In genomic region chr13:40233731-40234195, GRCh38 we compare ENCODE assay signal across 16 cellular contexts.
DNase-seq lines count a peak whose midpoint lies in the region; TF ChIP-seq lines count a peak whose summit lies in the region.
"Had no signal": no experiment of that assay in that cellular context is flagged by ENCODE, and none has a peak within 500 bp of the region (broad histone marks: within the 10 kb centered on the region; RNA-seq: fewer than 3 reads in every experiment).

No MANE protein-coding gene starts in this region.

- peak; percentile 81 for DNase-seq in LHCN-M2 (ENCODE audit: low read depth)
- peak in 6 of 7 donors; percentile 18 to 85 (median 42) for DNase-seq in adrenal gland
- peak; percentile 68 for DNase-seq in left ventricle myocardium inferior
- DNase-seq in skeletal muscle cell (ENCODE audit: low read depth) = peak; percentile 65
- no peak for DNase-seq in NCI-H748 (lab: John Stamatoyannopoulos, UW; ENCODE audit: unreplicated experiment)
- DNase-seq in NCI-H526 (lab: John Stamatoyannopoulos, UW) = no peak
- no peak for DNase-seq in activated CD4-positive, alpha-beta T cell treated with anti-CD3 and anti-CD28 coated beads, Interleukin-2, amount 50 U/mL, for 48 hours
- DNase-seq in GM20000 (ENCODE audit: low spot score) = no peak
- DNase-seq: activated CD4-positive, alpha-beta T cell treated with anti-CD3 and anti-CD28 coated beads for 4 hours; activated naive CD8-positive, alpha-beta T cell treated with anti-CD3 and anti-CD28 coated beads, Interleukin-2, amount 10 ng/mL, durations not matched to agents 7 days and 5 days; HFFc6; MG63; Peyer's patch; stimulated activated CD4-positive, alpha-beta T cell treated with anti-CD3 and anti-CD28 coated beads, Interleukin-12 subunit alpha, Interleukin-12 subunit beta, amount 100 ng/mL, for 4 hours had no signal

- no peak overlapping the region for H3K4me3 ChIP-seq in adrenal gland
- no peak overlapping the region for H3K4me3 ChIP-seq in left ventricle myocardium inferior
- H3K4me3 ChIP-seq in skeletal muscle cell (ENCODE audit: low read depth, low read length) = no peak overlapping the region
- H3K4me3 ChIP-seq: lung, MG63, Peyer's patch had no signal

- H3K27ac ChIP-seq in adrenal gland (peak overlapping the region in 1 of 5 donors; percentile 54), left ventricle myocardium inferior (replicated peaks) (peak overlapping the region; percentile 86)
- H3K27ac ChIP-seq: neutrophil, Peyer's patch had no signal

- peaks cover 10 to 22% of the 10 kb centered on the region in 2 donors for H3K4me1 ChIP-seq in adrenal gland (replicated peaks in 1 of 2)
- peaks cover 34% of the 10 kb centered on the region for H3K4me1 ChIP-seq in left ventricle myocardium inferior
- H3K4me1 ChIP-seq: Peyer's patch had no signal

- intact Hi-C loops in adrenal gland (cut with DNase I) (no loop called here), left ventricle myocardium inferior (cut with micrococcal nuclease) (no loop called here)

- no peaks in the 10 kb centered on the region for H3K36me3 ChIP-seq in adrenal gland (replicated peaks in 1 of 2)
- no peaks in the 10 kb centered on the region for H3K36me3 ChIP-seq in left ventricle myocardium inferior
- H3K36me3 ChIP-seq: MG63, neutrophil, Peyer's patch had no signal

- TF ChIP-seq POLR2A in adrenal gland (IDR thresholded peaks at IDR 0.05) = no peak

- WGBS in adrenal gland, 4 donors = 72 to 93% (median 79%) methylated on average over 4 to 8 of the region's 8 CpGs

- H3K27me3 ChIP-seq in adrenal gland (no peaks in the 10 kb centered on the region), left ventricle myocardium inferior (ENCODE audit: low read depth) (no peaks in the 10 kb centered on the region)
- H3K27me3 ChIP-seq: MG63, neutrophil, Peyer's patch had no signal

- TF ChIP-seq CTCF in adrenal gland (IDR thresholded peaks at IDR 0.05) = no peak
- TF ChIP-seq CTCF in left ventricle myocardium inferior (IDR thresholded peaks at IDR 0.05; ENCODE audit: borderline replicate concordance) = no peak
- no peak for TF ChIP-seq CTCF in GM20000 (IDR thresholded peaks at IDR 0.05; ENCODE audit: extremely low read depth, missing control alignments)

- H3K9me3 ChIP-seq in adrenal gland (replicated peaks in 1 of 3) (no peaks in the 10 kb centered on the region), left ventricle myocardium inferior (replicated peaks) (peaks cover 6% of the 10 kb centered on the region)
- H3K9me3 ChIP-seq: MG63, neutrophil, Peyer's patch had no signal

Comparison
In these comparisons a context has a peak if more than half of its experiments do, and no peak if none do; other contexts are left out.
1. DNase-seq: peak in LHCN-M2 (single experiment), adrenal gland (6 of 7), left ventricle myocardium inferior (single experiment) and skeletal muscle cell (single experiment); none in NCI-H748 (single experiment), NCI-H526 (0 of 2), activated CD4-positive, alpha-beta T cell treated with anti-CD3 and anti-CD28 coated beads, Interleukin-2, amount 50 U/mL, for 48 hours (0 of 2) and GM20000 (single experiment).